ENCODE assay signal across 23 cellular contexts in genomic region chr5:2102821-2103776, GRCh38.
"Had no signal": no experiment of that assay in that cellular context is flagged by ENCODE, and none has a peak within 500 bp of the region (broad histone marks: within the 10 kb centered on the region; RNA-seq: fewer than 3 reads in every experiment).

No MANE protein-coding gene starts in this region.

- H3K4me1 ChIP-seq: heart left ventricle, neural progenitor cell, parathyroid adenoma, prostate gland, testis, tibial nerve, upper lobe of right lung, vagina had no signal

- H3K27me3 ChIP-seq: heart left ventricle, neural progenitor cell, testis, tibial nerve, upper lobe of right lung, vagina had no signal

- H3K27ac ChIP-seq: coronary artery, heart left ventricle, neural progenitor cell, parathyroid adenoma, prostate gland, testis, tibial nerve, upper lobe of right lung, vagina had no signal

- H3K9me3 ChIP-seq: prostate gland, testis, vagina had no signal

- H3K4me3 ChIP-seq: coronary artery, heart left ventricle, neural progenitor cell, prostate gland, testis, tibial nerve, upper lobe of right lung, vagina had no signal

- ATAC-seq: heart left ventricle; left lobe of liver; natural killer cell treated with Interleukin-12 subunit alpha and Interleukin-12 subunit beta and Interleukin-15 and Interleukin-18, amount 100 ng/mL, for 72 hours; sciatic nerve; stimulated activated naive B cell treated with anti-CD40 and anti-IgM and Interleukin-4, amounts not matched to agents 10 μg/mL and 1 μg/mL and 100 μg/mL, for 72 hours; stimulated activated naive CD8-positive, alpha-beta T cell treated with anti-CD3 and anti-CD28 coated beads, Interleukin-15, amount 100 ng/mL, for 72 hours; upper lobe of right lung had no signal

- H3K36me3 ChIP-seq: heart left ventricle, neural progenitor cell, prostate gland, tibial nerve, upper lobe of right lung, vagina had no signal

- H3K9ac ChIP-seq: neural progenitor cell, parathyroid adenoma had no signal

- H2AFZ ChIP-seq: neural progenitor cell, parathyroid adenoma had no signal

- H3K4me2 ChIP-seq: neural progenitor cell had no signal

- DNase-seq: effector CD4-positive, alpha-beta T cell; endodermal cell; erythroblast; foreskin melanocyte; heart left ventricle; hippocampal formation; midbrain; occipital lobe; stimulated activated CD4-positive, alpha-beta T cell treated with anti-CD3 and anti-CD28 coated beads, Interleukin-2, amount 100 ng/mL, for 24 hours; stimulated activated CD4-positive, alpha-beta T cell treated with anti-CD3 and anti-CD28 coated beads, Interleukin-4, amount 100 ng/mL, for 4 hours; stimulated activated naive B cell treated with anti-CD40 and anti-IgM and Interleukin-4, amounts not matched to agents 10 μg/mL and 1 μg/mL and 100 μg/mL, for 72 hours; stimulated activated naive CD8-positive, alpha-beta T cell treated with anti-CD3 and anti-CD28 coated beads, Interleukin-15, amount 100 ng/mL, for 72 hours; testis; upper lobe of right lung had no signal
